Comparison of ENCODE assay signal across 13 cellular contexts in the genomic region with DNA sequence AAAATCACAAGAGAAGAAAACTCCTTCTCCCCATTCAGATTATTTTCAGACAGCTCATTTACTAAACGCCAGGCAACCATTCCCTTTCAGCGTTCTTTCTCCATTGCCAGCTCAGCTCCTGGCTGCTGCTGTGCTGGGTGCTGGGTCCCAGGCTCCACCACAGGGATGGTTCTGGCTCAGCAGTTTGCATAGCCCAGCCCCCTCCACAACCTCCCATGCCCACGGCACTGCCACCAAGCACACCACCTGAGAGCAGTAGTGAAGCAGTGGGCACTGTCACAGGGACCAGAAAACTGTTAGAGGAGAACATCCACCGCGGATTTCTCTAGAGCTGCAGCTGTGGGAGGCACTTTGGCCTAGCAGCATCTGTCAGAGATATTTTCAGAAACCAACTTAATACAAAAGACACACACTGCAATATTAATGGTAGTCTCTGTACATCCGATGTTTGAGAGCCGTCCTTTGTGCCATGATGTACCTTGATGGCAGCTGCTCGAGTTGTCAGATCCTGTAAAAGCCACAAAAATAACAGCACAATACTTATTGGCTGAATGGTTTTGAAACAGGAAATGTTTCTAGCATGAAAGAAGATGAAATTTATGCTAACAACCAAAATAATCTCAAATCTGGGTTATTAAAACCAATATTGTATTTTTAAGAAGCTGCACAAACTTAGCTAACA.
DNase-seq lines count a peak whose midpoint lies in the region; ATAC-seq, FAIRE-seq and TF ChIP-seq lines count a peak whose summit lies in the region.
"Had no signal": no experiment of that assay in that cellular context is flagged by ENCODE, and none has a peak within 500 bp of the region (broad histone marks: within the 10 kb centered on the region; RNA-seq: fewer than 3 reads in every experiment).

No MANE protein-coding gene starts in this region.

- no peak for FAIRE-seq in kidney (lab: Jason Lieb, UNC)

- H3K4me3 ChIP-seq in kidney (ENCODE audit: low read length in 2 of 2) = no peak overlapping the region
- H3K4me3 ChIP-seq: cardiac muscle cell had no signal

- intact Hi-C loops in kidney (cut with DNase I) = no loop called here

- H3K27ac ChIP-seq in kidney (ENCODE audit: low read depth in 2 of 2, low read length in 2 of 2) = no peak overlapping the region
- H3K27ac ChIP-seq: cardiac muscle cell had no signal

- H3K4me1 Mint-ChIP-seq in activated CD4-positive, alpha-beta T cell treated with anti-CD3 and anti-CD28 coated beads, Interleukin-2, amount 10 ng/mL, durations not matched to agents 7 days and 5 days = peaks cover 47% of the 10 kb centered on the region
- peaks cover 72 to 76% (median 73%) of the 10 kb centered on the region in 3 donors for H3K4me1 Mint-ChIP-seq in T-cell
- H3K4me1 Mint-ChIP-seq in stimulated activated naive CD8-positive, alpha-beta T cell treated with anti-CD3 and anti-CD28 coated beads, Interleukin-15, amount 100 ng/mL, for 72 hours = peaks cover 62% of the 10 kb centered on the region

- peak; percentile 8 for DNase-seq in activated CD4-positive, alpha-beta T cell treated with anti-CD3 and anti-CD28 coated beads, Interleukin-2, amount 10 ng/mL, durations not matched to agents 7 days and 5 days
- DNase-seq in activated CD4-positive, alpha-beta T cell treated with anti-CD3 and anti-CD28 coated beads, Interleukin-2, amount 50 U/mL, for 1 hour = no peak
- peak in 21 of 34 experiments; percentile 6 to 38 (median 15) for DNase-seq in T-cell
- peak; percentile 74 for DNase-seq in kidney
- DNase-seq in stimulated activated naive CD8-positive, alpha-beta T cell treated with anti-CD3 and anti-CD28 coated beads, Interleukin-15, amount 100 ng/mL, for 72 hours = no peak
- no peak for DNase-seq in activated CD4-positive, CD25-positive, alpha-beta regulatory T cell (lab: John Stamatoyannopoulos, UW)
- DNase-seq in foreskin melanocyte = no peak
- DNase-seq: activated CD8-positive, alpha-beta memory T cell treated with anti-CD3 and anti-CD28 coated beads, Interleukin-2, amount 50 U/mL, for 48 hours; erythroblast had no signal

- CTCF ChIA-PET in activated CD4-positive, alpha-beta T cell treated with anti-CD3 and anti-CD28 coated beads, Interleukin-2, amount 10 ng/mL, durations not matched to agents 7 days and 5 days (lab: Charles Lee) = interaction anchor here (0.7 kb wide), 1 partner anchor 636 kb away, joined by 4 read pairs; no protein-coding TSS in a partner anchor
- CTCF ChIA-PET in T-cell (lab: Charles Lee) = interaction anchor here in 1 of 2 donors (0.7 kb wide), 1 partner anchor 93 kb away, joined by 3 read pairs; no protein-coding TSS in a partner anchor

- peaks cover 6% of the 10 kb centered on the region for H3K36me3 Mint-ChIP-seq in activated CD4-positive, alpha-beta T cell treated with anti-CD3 and anti-CD28 coated beads, Interleukin-2, amount 10 ng/mL, durations not matched to agents 7 days and 5 days (ENCODE audit: low read depth)
- peaks cover 4% of the 10 kb centered on the region for H3K36me3 Mint-ChIP-seq in T-cell

- H3K27ac Mint-ChIP-seq in activated CD4-positive, alpha-beta T cell treated with anti-CD3 and anti-CD28 coated beads, Interleukin-2, amount 10 ng/mL, durations not matched to agents 7 days and 5 days = peak overlapping the region; percentile 70
- H3K27ac Mint-ChIP-seq in T-cell = peak overlapping the region; percentile 88 to 92
- peak overlapping the region; percentile 79 to 91 for H3K27ac Mint-ChIP-seq in stimulated activated naive CD8-positive, alpha-beta T cell treated with anti-CD3 and anti-CD28 coated beads, Interleukin-15, amount 100 ng/mL, for 72 hours

- peaks cover 5 to 7% of the 10 kb centered on the region in 2 donors for H3K4me1 ChIP-seq in kidney (ENCODE audit: control insufficient read depth in 1 of 2, insufficient read depth in 1 of 2, low read depth in 1 of 2, low read length in 2 of 2)

- H3K9me3 ChIP-seq in kidney (ENCODE audit: control insufficient read depth in 1 of 2, low read length in 2 of 2) = no peaks in the 10 kb centered on the region

- H3K9me3 Mint-ChIP-seq in activated CD4-positive, alpha-beta T cell treated with anti-CD3 and anti-CD28 coated beads, Interleukin-2, amount 10 ng/mL, durations not matched to agents 7 days and 5 days = peaks cover 6% of the 10 kb centered on the region
- peaks cover 0 to 3% (median 0%) of the 10 kb centered on the region in 3 donors for H3K9me3 Mint-ChIP-seq in T-cell
- H3K9me3 Mint-ChIP-seq in stimulated activated naive CD8-positive, alpha-beta T cell treated with anti-CD3 and anti-CD28 coated beads, Interleukin-15, amount 100 ng/mL, for 72 hours = peaks cover 0 to 6% of the 10 kb centered on the region in 2 donors

- no peak for TF ChIP-seq CTCF in kidney (IDR thresholded peaks at IDR 0.05; ENCODE audit: borderline replicate concordance, extremely low read depth, insufficient read depth)

- H3K9ac ChIP-seq in kidney (ENCODE audit: low read length in 2 of 2) = no peak overlapping the region

- ATAC-seq in T-cell (replicated peaks in 1 of 4) = peak; percentile 69 to 87 (median 80)
- ATAC-seq in stimulated activated naive CD8-positive, alpha-beta T cell treated with anti-CD3 and anti-CD28 coated beads, Interleukin-15, amount 100 ng/mL, for 72 hours = peak; percentile 65
- no peak for ATAC-seq in HG03280 (IDR thresholded peaks at IDR 0.05; ENCODE audit: unreplicated experiment)

- no peak overlapping the region for H3K4me3 Mint-ChIP-seq in activated CD4-positive, alpha-beta T cell treated with anti-CD3 and anti-CD28 coated beads, Interleukin-2, amount 10 ng/mL, durations not matched to agents 7 days and 5 days
- H3K4me3 Mint-ChIP-seq in T-cell = peak overlapping the region; percentile 28 to 59 (median 30)
- peak overlapping the region; percentile 27 to 42 for H3K4me3 Mint-ChIP-seq in stimulated activated naive CD8-positive, alpha-beta T cell treated with anti-CD3 and anti-CD28 coated beads, Interleukin-15, amount 100 ng/mL, for 72 hours
- H3K4me3 Mint-ChIP-seq: neural crest cell; stimulated activated naive CD8-positive, alpha-beta T cell treated with anti-CD3 and anti-CD28 coated beads, Interleukin-15, Interleukin-2, amounts not matched to agents 100 ng/mL and 50 ng/mL, for 24 hours had no signal

- H3K27me3 Mint-ChIP-seq in activated CD4-positive, alpha-beta T cell treated with anti-CD3 and anti-CD28 coated beads, Interleukin-2, amount 10 ng/mL, durations not matched to agents 7 days and 5 days = no peaks in the 10 kb centered on the region
- H3K27me3 Mint-ChIP-seq in T-cell = no peaks in the 10 kb centered on the region
- no peaks in the 10 kb centered on the region for H3K27me3 Mint-ChIP-seq in stimulated activated naive CD8-positive, alpha-beta T cell treated with anti-CD3 and anti-CD28 coated beads, Interleukin-15, amount 100 ng/mL, for 72 hours
- H3K27me3 Mint-ChIP-seq: stimulated activated naive CD8-positive, alpha-beta T cell treated with anti-CD3 and anti-CD28 coated beads, Interleukin-15, Interleukin-2, amounts not matched to agents 100 ng/mL and 50 ng/mL, for 24 hours had no signal

- H3K36me3 ChIP-seq in kidney (ENCODE audit: control insufficient read depth in 1 of 2, insufficient read depth in 2 of 2, low read length in 2 of 2) = no peaks in the 10 kb centered on the region
- H3K36me3 ChIP-seq: cardiac muscle cell had no signal

- POLR2A ChIA-PET in activated CD4-positive, alpha-beta T cell treated with anti-CD3 and anti-CD28 coated beads, Interleukin-2, amount 10 ng/mL, durations not matched to agents 7 days and 5 days (lab: Charles Lee) = no interaction called here
- POLR2A ChIA-PET in T-cell (lab: Charles Lee) = interaction anchor here in 1 of 2 donors (0.6 kb wide), 1 partner anchor 73 kb away, joined by 3 read pairs; no protein-coding TSS in a partner anchor

Comparison
In these comparisons a context has a peak if more than half of its experiments do, and no peak if none do; other contexts are left out.
1. DNase-seq: peak in activated CD4-positive, alpha-beta T cell treated with anti-CD3 and anti-CD28 coated beads, Interleukin-2, amount 10 ng/mL, durations not matched to agents 7 days and 5 days (single experiment), T-cell (21 of 34) and kidney (single experiment); none in activated CD4-positive, alpha-beta T cell treated with anti-CD3 and anti-CD28 coated beads, Interleukin-2, amount 50 U/mL, for 1 hour (single experiment), stimulated activated naive CD8-positive, alpha-beta T cell treated with anti-CD3 and anti-CD28 coated beads, Interleukin-15, amount 100 ng/mL, for 72 hours (0 of 2), activated CD4-positive, CD25-positive, alpha-beta regulatory T cell (0 of 4) and foreskin melanocyte (single experiment).
2. Peak in every context shown above with its lines, with median percentiles within 50 percentile points of each other: H3K27ac Mint-ChIP-seq.